1 cellular context compared by ENCODE assay signal in the genomic region with DNA sequence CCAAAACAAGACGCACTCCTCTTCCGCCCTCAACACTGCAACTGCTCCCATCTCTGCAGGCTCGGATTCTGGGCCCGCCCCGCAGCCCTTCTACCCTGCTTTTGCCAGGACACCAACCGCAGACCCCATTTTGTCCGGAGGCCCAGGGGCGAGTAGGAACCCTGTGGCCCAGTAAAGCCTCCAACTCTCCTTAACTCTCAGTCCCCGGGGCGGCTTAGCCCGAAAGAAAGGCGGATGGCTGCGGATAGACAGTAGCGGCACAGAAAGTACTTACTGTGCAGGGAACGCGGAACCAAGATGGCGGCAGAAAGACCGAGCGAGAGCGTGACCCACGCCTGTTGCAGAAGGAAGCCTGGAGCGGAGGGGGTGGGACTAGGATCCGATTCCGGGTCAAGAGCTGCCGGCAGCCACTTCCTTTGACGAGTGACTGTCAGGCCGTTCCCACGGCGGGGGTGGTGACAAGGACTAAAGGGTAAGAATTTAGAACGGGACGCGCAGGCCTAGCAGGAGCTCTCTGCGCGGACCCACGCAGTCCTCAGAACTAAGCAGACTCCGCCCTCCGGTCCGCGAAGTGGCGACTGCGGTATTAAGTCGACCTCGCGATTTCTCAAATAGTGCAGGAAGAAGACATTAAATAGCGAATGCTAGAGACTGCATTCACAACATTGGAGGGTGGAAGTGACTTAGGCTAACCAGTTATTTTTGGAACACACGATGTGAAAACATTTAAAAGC.
TF ChIP-seq lines count a peak whose summit lies in the region.

NACA (minus strand) TSS at position 311 of the 734 bp plus-strand sequence. CDS start 778 bp downstream, outside the sequence.

TF ChIP-seq in HepG2, 621 proteins besides CTCF, POLR2A, EP300 and RAD21 (continued from another document and continues in another):
- TF ChIP-seq USF2 (IDR thresholded peaks at IDR 0.05; ENCODE audit: low read depth, low read length) (0 out of 2 replicates have a peak, but pooled peaks have one; percentile 12), USF2 (CRISPR knock-in tag; IDR thresholded peaks at IDR 0.05; ENCODE audit: borderline replicate concordance) (no peak), MBNL3 (CRISPR knock-in tag; conservative IDR thresholded peaks at IDR 0.05) (no peak), TEAD3 (CRISPR knock-in tag; optimal IDR thresholded peaks at IDR 0.05; ENCODE audit: borderline replicate concordance) (peak; percentile 87), NFE2L2 (IDR thresholded peaks at IDR 0.05; ENCODE audit: low read length) (no peak), MIER2 (CRISPR knock-in tag; IDR thresholded peaks at IDR 0.05) (0 out of 2 replicates have a peak, but pooled peaks have one; percentile 23), ZFP90 (CRISPR knock-in tag; IDR thresholded peaks at IDR 0.05; ENCODE audit: borderline replicate concordance) (no peak; the same call in none of the 2 replicates), ZKSCAN1 (IDR thresholded peaks at IDR 0.05; ENCODE audit: low read length) (no peak), JUN (CRISPR knock-in tag; IDR thresholded peaks at IDR 0.05) (peak; percentile 27; the same call in 1 of the 2 replicates), PREB (CRISPR knock-in tag; IDR thresholded peaks at IDR 0.05) (no peak), ZNF12 (CRISPR knock-in tag; IDR thresholded peaks at IDR 0.05) (peak; percentile 40; the same call in 1 of the 2 replicates), ZMAT3 (CRISPR knock-in tag; conservative IDR thresholded peaks at IDR 0.05) (peak; percentile 63; the same call in 1 of the 2 replicates), ZNF75D (CRISPR knock-in tag; IDR thresholded peaks at IDR 0.05; ENCODE audit: borderline replicate concordance) (no peak), CERS6 (CRISPR knock-in tag; IDR thresholded peaks at IDR 0.05) (no peak), E2F5 (CRISPR knock-in tag; conservative IDR thresholded peaks at IDR 0.05) (no peak; the same call in 1 of the 2 replicates), SOX5 (CRISPR knock-in tag; IDR thresholded peaks at IDR 0.05; ENCODE audit: borderline replicate concordance) (peak; percentile 37; the same call in 1 of the 2 replicates), ZNF768 (CRISPR knock-in tag; IDR thresholded peaks at IDR 0.05) (peak; percentile 62; the same call in 1 of the 2 replicates), FOSL1 (CRISPR knock-in tag; IDR thresholded peaks at IDR 0.05; ENCODE audit: borderline replicate concordance) (no peak), TAF15 (IDR thresholded peaks at IDR 0.05; ENCODE audit: low read depth, low read length, poor library complexity, severe bottlenecking) (no peak), HNRNPLL (IDR thresholded peaks at IDR 0.05; ENCODE audit: low read depth, low read length, poor library complexity, severe bottlenecking) (peak; percentile 69), U2AF2 (IDR thresholded peaks at IDR 0.05; ENCODE audit: low read depth, low read length) (0 out of 2 replicates have a peak, but pooled peaks have one; percentile 22), RARG (CRISPR knock-in tag; IDR thresholded peaks at IDR 0.05; ENCODE audit: low read depth) (peak; percentile 98; the same call in 1 of the 2 replicates), HOXA3 (CRISPR knock-in tag; IDR thresholded peaks at IDR 0.05) (peak; percentile 98), NFE2 (CRISPR knock-in tag; IDR thresholded peaks at IDR 0.05) (no peak), ZNF460 (CRISPR knock-in tag; IDR thresholded peaks at IDR 0.05; ENCODE audit: borderline replicate concordance) (peak; percentile 70; the same call in 1 of the 2 replicates), PTBP1 (IDR thresholded peaks at IDR 0.05; ENCODE audit: low read depth, low read length, poor library complexity, severe bottlenecking) (peak; percentile 74)
- TF ChIP-seq, protein P1, sequence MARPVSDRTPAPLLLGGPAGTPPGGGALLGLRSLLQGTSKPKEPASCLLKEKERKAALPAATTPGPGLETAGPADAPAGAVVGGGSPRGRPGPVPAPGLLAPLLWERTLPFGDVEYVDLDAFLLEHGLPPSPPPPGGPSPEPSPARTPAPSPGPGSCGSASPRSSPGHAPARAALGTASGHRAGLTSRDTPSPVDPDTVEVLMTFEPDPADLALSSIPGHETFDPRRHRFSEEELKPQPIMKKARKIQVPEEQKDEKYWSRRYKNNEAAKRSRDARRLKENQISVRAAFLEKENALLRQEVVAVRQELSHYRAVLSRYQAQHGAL (CRISPR knock-in tag; IDR thresholded peaks at IDR 0.05; ENCODE audit: not compliant biosample characterization) = no peak
- TF ChIP-seq, protein P2, sequence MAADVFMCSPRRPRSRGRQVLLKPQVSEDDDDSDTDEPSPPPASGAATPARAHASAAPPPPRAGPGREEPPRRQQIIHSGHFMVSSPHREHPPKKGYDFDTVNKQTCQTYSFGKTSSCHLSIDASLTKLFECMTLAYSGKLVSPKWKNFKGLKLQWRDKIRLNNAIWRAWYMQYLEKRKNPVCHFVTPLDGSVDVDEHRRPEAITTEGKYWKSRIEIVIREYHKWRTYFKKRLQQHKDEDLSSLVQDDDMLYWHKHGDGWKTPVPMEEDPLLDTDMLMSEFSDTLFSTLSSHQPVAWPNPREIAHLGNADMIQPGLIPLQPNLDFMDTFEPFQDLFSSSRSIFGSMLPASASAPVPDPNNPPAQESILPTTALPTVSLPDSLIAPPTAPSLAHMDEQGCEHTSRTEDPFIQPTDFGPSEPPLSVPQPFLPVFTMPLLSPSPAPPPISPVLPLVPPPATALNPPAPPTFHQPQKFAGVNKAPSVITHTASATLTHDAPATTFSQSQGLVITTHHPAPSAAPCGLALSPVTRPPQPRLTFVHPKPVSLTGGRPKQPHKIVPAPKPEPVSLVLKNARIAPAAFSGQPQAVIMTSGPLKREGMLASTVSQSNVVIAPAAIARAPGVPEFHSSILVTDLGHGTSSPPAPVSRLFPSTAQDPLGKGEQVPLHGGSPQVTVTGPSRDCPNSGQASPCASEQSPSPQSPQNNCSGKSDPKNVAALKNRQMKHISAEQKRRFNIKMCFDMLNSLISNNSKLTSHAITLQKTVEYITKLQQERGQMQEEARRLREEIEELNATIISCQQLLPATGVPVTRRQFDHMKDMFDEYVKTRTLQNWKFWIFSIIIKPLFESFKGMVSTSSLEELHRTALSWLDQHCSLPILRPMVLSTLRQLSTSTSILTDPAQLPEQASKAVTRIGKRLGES (CRISPR knock-in tag; IDR thresholded peaks at IDR 0.05; ENCODE audit: borderline replicate concordance) = no peak
- TF ChIP-seq, protein P3, sequence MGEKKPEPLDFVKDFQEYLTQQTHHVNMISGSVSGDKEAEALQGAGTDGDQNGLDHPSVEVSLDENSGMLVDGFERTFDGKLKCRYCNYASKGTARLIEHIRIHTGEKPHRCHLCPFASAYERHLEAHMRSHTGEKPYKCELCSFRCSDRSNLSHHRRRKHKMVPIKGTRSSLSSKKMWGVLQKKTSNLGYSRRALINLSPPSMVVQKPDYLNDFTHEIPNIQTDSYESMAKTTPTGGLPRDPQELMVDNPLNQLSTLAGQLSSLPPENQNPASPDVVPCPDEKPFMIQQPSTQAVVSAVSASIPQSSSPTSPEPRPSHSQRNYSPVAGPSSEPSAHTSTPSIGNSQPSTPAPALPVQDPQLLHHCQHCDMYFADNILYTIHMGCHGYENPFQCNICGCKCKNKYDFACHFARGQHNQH (CRISPR knock-in tag; IDR thresholded peaks at IDR 0.05) = peak; percentile 90; the same call in 1 of the 2 replicates
- TF ChIP-seq, protein P4, sequence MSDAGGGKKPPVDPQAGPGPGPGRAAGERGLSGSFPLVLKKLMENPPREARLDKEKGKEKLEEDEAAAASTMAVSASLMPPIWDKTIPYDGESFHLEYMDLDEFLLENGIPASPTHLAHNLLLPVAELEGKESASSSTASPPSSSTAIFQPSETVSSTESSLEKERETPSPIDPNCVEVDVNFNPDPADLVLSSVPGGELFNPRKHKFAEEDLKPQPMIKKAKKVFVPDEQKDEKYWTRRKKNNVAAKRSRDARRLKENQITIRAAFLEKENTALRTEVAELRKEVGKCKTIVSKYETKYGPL (CRISPR knock-in tag; IDR thresholded peaks at IDR 0.05) = peak; percentile 12; the same call in 1 of the 2 replicates
- TF ChIP-seq, protein P5, sequence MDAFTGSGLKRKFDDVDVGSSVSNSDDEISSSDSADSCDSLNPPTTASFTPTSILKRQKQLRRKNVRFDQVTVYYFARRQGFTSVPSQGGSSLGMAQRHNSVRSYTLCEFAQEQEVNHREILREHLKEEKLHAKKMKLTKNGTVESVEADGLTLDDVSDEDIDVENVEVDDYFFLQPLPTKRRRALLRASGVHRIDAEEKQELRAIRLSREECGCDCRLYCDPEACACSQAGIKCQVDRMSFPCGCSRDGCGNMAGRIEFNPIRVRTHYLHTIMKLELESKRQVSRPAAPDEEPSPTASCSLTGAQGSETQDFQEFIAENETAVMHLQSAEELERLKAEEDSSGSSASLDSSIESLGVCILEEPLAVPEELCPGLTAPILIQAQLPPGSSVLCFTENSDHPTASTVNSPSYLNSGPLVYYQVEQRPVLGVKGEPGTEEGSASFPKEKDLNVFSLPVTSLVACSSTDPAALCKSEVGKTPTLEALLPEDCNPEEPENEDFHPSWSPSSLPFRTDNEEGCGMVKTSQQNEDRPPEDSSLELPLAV (CRISPR knock-in tag; conservative IDR thresholded peaks at IDR 0.05; ENCODE audit: low read depth) = no peak
- TF ChIP-seq, protein P6, sequence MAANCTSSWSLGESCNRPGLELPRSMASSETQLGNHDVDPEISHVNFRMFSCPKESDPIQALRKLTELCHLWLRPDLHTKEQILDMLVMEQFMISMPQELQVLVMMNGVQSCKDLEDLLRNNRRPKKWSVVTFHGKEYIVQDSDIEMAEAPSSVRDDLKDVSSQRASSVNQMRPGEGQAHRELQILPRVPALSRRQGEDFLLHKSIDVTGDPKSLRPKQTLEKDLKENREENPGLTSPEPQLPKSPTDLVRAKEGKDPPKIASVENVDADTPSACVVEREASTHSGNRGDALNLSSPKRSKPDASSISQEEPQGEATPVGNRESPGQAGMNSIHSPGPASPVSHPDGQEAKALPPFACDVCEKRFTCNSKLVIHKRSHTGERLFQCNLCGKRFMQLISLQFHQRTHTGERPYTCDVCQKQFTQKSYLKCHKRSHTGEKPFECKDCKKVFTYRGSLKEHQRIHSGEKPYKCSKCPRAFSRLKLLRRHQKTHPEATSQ (CRISPR knock-in tag; IDR thresholded peaks at IDR 0.05; ENCODE audit: borderline replicate concordance) = no peak
- TF ChIP-seq, protein P7, sequence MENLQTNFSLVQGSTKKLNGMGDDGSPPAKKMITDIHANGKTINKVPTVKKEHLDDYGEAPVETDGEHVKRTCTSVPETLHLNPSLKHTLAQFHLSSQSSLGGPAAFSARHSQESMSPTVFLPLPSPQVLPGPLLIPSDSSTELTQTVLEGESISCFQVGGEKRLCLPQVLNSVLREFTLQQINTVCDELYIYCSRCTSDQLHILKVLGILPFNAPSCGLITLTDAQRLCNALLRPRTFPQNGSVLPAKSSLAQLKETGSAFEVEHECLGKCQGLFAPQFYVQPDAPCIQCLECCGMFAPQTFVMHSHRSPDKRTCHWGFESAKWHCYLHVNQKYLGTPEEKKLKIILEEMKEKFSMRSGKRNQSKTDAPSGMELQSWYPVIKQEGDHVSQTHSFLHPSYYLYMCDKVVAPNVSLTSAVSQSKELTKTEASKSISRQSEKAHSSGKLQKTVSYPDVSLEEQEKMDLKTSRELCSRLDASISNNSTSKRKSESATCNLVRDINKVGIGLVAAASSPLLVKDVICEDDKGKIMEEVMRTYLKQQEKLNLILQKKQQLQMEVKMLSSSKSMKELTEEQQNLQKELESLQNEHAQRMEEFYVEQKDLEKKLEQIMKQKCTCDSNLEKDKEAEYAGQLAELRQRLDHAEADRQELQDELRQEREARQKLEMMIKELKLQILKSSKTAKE (CRISPR knock-in tag; IDR thresholded peaks at IDR 0.05; ENCODE audit: borderline replicate concordance) = no peak
- TF ChIP-seq, protein P8, sequence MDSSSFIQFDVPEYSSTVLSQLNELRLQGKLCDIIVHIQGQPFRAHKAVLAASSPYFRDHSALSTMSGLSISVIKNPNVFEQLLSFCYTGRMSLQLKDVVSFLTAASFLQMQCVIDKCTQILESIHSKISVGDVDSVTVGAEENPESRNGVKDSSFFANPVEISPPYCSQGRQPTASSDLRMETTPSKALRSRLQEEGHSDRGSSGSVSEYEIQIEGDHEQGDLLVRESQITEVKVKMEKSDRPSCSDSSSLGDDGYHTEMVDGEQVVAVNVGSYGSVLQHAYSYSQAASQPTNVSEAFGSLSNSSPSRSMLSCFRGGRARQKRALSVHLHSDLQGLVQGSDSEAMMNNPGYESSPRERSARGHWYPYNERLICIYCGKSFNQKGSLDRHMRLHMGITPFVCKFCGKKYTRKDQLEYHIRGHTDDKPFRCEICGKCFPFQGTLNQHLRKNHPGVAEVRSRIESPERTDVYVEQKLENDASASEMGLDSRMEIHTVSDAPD (CRISPR knock-in tag; IDR thresholded peaks at IDR 0.05) = 0 out of 2 replicates have a peak, but pooled peaks have one; percentile 55
